ENCODE assay signal across 13 cellular contexts in the genomic region with DNA sequence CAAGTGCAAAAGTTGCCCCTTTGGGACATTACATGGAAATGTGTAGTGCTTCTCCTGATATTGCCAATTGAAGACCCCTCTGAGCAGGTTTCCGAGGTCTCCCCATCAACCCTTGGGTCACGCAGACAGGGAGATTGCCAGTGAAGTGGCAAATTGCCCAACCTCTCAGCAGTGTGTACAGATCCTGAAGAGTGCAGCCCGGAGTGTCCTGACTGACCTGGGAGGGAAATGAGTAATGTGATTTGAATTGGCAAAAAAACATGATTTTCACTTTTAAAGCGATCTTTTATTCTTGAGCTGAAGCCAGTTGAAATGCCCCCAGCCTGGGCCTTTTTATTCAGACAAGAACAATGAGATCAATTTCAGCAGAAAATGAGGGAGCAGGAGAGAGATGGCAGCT.
DNase-seq lines count a peak whose midpoint lies in the region; ATAC-seq and TF ChIP-seq lines count a peak whose summit lies in the region.
"Had no signal": no experiment of that assay in that cellular context is flagged by ENCODE, and none has a peak within 500 bp of the region (broad histone marks: within the 10 kb centered on the region; RNA-seq: fewer than 3 reads in every experiment).

No MANE protein-coding gene starts in this region.

- WGBS in right lobe of liver (ENCODE audit: insufficient coverage, low coverage, low lambda C conversion rate, missing lambda C conversion rate): 22% methylated on average over 4 of the region's 4 CpGs

- intact Hi-C loops in A673 (cut with micrococcal nuclease; ENCODE audit: unreplicated experiment): no loop called here
- intact Hi-C loops in right lobe of liver (cut with DNase I): no loop called here

- H3K27me3 ChIP-seq in A673 (replicated peaks; ENCODE audit: insufficient read depth, low read depth, low read length, poor library complexity) (no peaks in the 10 kb centered on the region), right lobe of liver (no peaks in the 10 kb centered on the region)

- TF ChIP-seq CTCF in A673 (conservative IDR thresholded peaks at IDR 0.05; ENCODE audit: low read depth, low read length): no peak
- no peak for TF ChIP-seq CTCF in astrocyte of the spinal cord (IDR thresholded peaks at IDR 0.05; ENCODE audit: low read depth, low read length)
- TF ChIP-seq CTCF in right lobe of liver (IDR thresholded peaks at IDR 0.05): no peak
- no peak for TF ChIP-seq CTCF in mesothelial cell of epicardium (IDR thresholded peaks at IDR 0.05; ENCODE audit: unreplicated experiment)

- CTCF ChIA-PET in A673 (lab: Charles Lee): no interaction called here

- no peaks in the 10 kb centered on the region for H3K9me3 Mint-ChIP-seq in mesothelial cell of epicardium

- no peak overlapping the region for H3K27ac ChIP-seq in A673 (ENCODE audit: low read depth, low read length, poor library complexity, severe bottlenecking)
- peak overlapping the region; percentile 36 to 79 (median 70) for H3K27ac ChIP-seq in right lobe of liver

- peaks cover 51% of the 10 kb centered on the region for H3K4me1 Mint-ChIP-seq in mesothelial cell of epicardium

- H3K4me3 ChIP-seq in A673 (ENCODE audit: low read depth, low read length, poor library complexity, severe bottlenecking) (no peak overlapping the region), astrocyte of the spinal cord (ENCODE audit: low read depth, low read length) (no peak overlapping the region), right lobe of liver (peak overlapping the region in 2 of 3 donors; percentile 25 to 47)

- DNase-seq in A673 (ENCODE audit: low spot score): peak; percentile 45
- peak; percentile 19 for DNase-seq in HPDE6-E6E7 (ENCODE audit: extremely low spot score)
- DNase-seq in astrocyte of the spinal cord (ENCODE audit: low read depth, low spot score): peak; percentile 37
- DNase-seq in right lobe of liver: peak; percentile 74 to 86 (median 80)
- DNase-seq in mesenteric fat pad (ENCODE audit: low spot score): no peak
- DNase-seq in mesothelial cell of epicardium (ENCODE audit: low spot score in 2 of 2, unreplicated experiment in 2 of 2): no peak
- no peak for DNase-seq in activated effector memory CD4-positive, alpha-beta T cell treated with Interleukin-2 at 50 U/mL for 16 hours
- DNase-seq: activated CD4-positive, alpha-beta T cell treated with anti-CD3 and anti-CD28 coated beads for 48 hours; activated T-cell treated with anti-CD3 and anti-CD28 coated beads, Interleukin-2, amount 50 U/mL, for 48 hours; amniotic stem cell; NCI-H526 treated with DMSO at 0.1 percent for 48 hours had no signal

- H3K36me3 Mint-ChIP-seq in mesothelial cell of epicardium: no peaks in the 10 kb centered on the region

- POLR2A ChIA-PET in A673 (lab: Charles Lee; ENCODE audit: low non-redundant PET): no interaction called here

- H3K4me1 ChIP-seq in A673 (ENCODE audit: insufficient read depth, low read length, poor library complexity, severe bottlenecking) (peaks cover 25% of the 10 kb centered on the region), right lobe of liver (peaks cover 0 to 36% (median 7%) of the 10 kb centered on the region in 4 donors)

- no peak overlapping the region for H3K27ac Mint-ChIP-seq in mesothelial cell of epicardium

- H3K27me3 Mint-ChIP-seq in mesothelial cell of epicardium (ENCODE audit: low read depth): peaks cover 12% of the 10 kb centered on the region

- no peak for TF ChIP-seq POLR2A in right lobe of liver (IDR thresholded peaks at IDR 0.05)

- in situ Hi-C loops in astrocyte of the spinal cord (cut with HindIII; ENCODE audit: low sequenced_read_pairs): no loop called here

- BruUV-seq in A673 (replicated peaks; lab: Mats Ljungman, UMichigan): no TSS peak

- H3K4me3 Mint-ChIP-seq in mesothelial cell of epicardium: no peak overlapping the region

- ATAC-seq in right lobe of liver (peak; percentile 91 to 95 (median 92)), GM18858 (IDR thresholded peaks at IDR 0.05; ENCODE audit: unreplicated experiment) (no peak)
- ATAC-seq: Right ventricle myocardium inferior had no signal

- H3K36me3 ChIP-seq in A673 (ENCODE audit: insufficient read depth, low read length, poor library complexity, severe bottlenecking) (no peaks in the 10 kb centered on the region), right lobe of liver (no peaks in the 10 kb centered on the region)

- H3K9me3 ChIP-seq in A673 (ENCODE audit: low read depth, low read length, poor library complexity, severe bottlenecking) (no peaks in the 10 kb centered on the region), right lobe of liver (no peaks in the 10 kb centered on the region)

Comparison
In these comparisons a context has a peak if more than half of its experiments do, and no peak if none do; other contexts are left out.
1. DNase-seq: peak in A673 (single experiment), HPDE6-E6E7 (single experiment), astrocyte of the spinal cord (single experiment) and right lobe of liver (3 of 3); none in mesenteric fat pad (single experiment), mesothelial cell of epicardium (0 of 2) and activated effector memory CD4-positive, alpha-beta T cell treated with Interleukin-2 at 50 U/mL for 16 hours (single experiment).
2. H3K4me3 ChIP-seq: peak in right lobe of liver (2 of 3); none in A673 (single experiment) and astrocyte of the spinal cord (single experiment).